In the genomic region with DNA sequence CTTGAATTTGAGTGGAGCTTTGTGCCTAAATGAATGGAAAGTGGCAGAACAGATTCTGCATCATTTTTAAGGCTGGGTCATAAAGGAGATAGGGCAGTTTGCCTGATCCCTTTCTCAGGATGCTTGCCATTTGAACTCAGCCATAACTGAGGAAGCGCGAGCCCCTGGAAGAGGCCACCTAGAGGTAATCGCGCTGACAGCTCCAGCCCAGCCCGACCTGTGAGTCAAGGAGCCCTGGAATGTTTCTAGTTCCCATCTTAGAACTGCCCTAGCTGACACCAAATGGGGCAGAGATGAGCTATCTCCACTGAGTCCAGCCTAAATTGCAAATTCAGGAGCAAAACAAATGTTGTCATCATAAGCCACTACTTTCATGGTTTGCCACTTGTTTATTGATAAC, we compare ENCODE assay signal across 2 cellular contexts.
TF ChIP-seq lines count a peak whose summit lies in the region.

No MANE protein-coding gene starts in this region.

TF ChIP-seq in HepG2, 621 proteins besides CTCF, POLR2A, EP300 and RAD21 (continued from another document):
- TF ChIP-seq, protein P1, sequence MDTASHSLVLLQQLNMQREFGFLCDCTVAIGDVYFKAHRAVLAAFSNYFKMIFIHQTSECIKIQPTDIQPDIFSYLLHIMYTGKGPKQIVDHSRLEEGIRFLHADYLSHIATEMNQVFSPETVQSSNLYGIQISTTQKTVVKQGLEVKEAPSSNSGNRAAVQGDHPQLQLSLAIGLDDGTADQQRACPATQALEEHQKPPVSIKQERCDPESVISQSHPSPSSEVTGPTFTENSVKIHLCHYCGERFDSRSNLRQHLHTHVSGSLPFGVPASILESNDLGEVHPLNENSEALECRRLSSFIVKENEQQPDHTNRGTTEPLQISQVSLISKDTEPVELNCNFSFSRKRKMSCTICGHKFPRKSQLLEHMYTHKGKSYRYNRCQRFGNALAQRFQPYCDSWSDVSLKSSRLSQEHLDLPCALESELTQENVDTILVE (CRISPR knock-in tag; IDR thresholded peaks at IDR 0.05), result no peak
- TF ChIP-seq, protein P2, sequence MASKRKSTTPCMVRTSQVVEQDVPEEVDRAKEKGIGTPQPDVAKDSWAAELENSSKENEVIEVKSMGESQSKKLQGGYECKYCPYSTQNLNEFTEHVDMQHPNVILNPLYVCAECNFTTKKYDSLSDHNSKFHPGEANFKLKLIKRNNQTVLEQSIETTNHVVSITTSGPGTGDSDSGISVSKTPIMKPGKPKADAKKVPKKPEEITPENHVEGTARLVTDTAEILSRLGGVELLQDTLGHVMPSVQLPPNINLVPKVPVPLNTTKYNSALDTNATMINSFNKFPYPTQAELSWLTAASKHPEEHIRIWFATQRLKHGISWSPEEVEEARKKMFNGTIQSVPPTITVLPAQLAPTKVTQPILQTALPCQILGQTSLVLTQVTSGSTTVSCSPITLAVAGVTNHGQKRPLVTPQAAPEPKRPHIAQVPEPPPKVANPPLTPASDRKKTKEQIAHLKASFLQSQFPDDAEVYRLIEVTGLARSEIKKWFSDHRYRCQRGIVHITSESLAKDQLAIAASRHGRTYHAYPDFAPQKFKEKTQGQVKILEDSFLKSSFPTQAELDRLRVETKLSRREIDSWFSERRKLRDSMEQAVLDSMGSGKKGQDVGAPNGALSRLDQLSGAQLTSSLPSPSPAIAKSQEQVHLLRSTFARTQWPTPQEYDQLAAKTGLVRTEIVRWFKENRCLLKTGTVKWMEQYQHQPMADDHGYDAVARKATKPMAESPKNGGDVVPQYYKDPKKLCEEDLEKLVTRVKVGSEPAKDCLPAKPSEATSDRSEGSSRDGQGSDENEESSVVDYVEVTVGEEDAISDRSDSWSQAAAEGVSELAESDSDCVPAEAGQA (IDR thresholded peaks at IDR 0.05; ENCODE audit: low read depth), result no peak
- TF ChIP-seq, protein P2 (CRISPR knock-in tag; IDR thresholded peaks at IDR 0.05; ENCODE audit: borderline replicate concordance), result no peak
- TF ChIP-seq PHF21A (CRISPR knock-in tag; IDR thresholded peaks at IDR 0.05) (no peak), SRF (IDR thresholded peaks at IDR 0.05; ENCODE audit: low read depth, low read length) (no peak), HOXA5 (CRISPR knock-in tag; IDR thresholded peaks at IDR 0.05) (no peak), XBP1 (CRISPR knock-in tag; IDR thresholded peaks at IDR 0.05) (no peak), SOX6 (IDR thresholded peaks at IDR 0.05) (no peak), SOX6 (CRISPR knock-in tag; IDR thresholded peaks at IDR 0.05) (no peak), BORCS8-MEF2B (CRISPR knock-in tag; IDR thresholded peaks at IDR 0.05) (no peak), ONECUT2 (CRISPR knock-in tag; IDR thresholded peaks at IDR 0.05) (no peak)
- TF ChIP-seq, protein P3, sequence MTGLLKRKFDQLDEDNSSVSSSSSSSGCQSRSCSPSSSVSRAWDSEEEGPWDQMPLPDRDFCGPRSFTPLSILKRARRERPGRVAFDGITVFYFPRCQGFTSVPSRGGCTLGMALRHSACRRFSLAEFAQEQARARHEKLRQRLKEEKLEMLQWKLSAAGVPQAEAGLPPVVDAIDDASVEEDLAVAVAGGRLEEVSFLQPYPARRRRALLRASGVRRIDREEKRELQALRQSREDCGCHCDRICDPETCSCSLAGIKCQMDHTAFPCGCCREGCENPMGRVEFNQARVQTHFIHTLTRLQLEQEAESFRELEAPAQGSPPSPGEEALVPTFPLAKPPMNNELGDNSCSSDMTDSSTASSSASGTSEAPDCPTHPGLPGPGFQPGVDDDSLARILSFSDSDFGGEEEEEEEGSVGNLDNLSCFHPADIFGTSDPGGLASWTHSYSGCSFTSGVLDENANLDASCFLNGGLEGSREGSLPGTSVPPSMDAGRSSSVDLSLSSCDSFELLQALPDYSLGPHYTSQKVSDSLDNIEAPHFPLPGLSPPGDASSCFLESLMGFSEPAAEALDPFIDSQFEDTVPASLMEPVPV (CRISPR knock-in tag; IDR thresholded peaks at IDR 0.05), result no peak
- TF ChIP-seq, protein P4, sequence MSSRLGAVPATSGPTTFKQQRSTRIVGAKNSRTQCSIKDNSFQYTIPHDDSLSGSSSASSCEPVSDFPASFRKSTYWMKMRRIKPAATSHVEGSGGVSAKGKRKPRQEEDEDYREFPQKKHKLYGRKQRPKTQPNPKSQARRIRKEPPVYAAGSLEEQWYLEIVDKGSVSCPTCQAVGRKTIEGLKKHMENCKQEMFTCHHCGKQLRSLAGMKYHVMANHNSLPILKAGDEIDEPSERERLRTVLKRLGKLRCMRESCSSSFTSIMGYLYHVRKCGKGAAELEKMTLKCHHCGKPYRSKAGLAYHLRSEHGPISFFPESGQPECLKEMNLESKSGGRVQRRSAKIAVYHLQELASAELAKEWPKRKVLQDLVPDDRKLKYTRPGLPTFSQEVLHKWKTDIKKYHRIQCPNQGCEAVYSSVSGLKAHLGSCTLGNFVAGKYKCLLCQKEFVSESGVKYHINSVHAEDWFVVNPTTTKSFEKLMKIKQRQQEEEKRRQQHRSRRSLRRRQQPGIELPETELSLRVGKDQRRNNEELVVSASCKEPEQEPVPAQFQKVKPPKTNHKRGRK (CRISPR knock-in tag; IDR thresholded peaks at IDR 0.05), result no peak

TF ChIP-seq in WTC11, 78 proteins besides CTCF, POLR2A, EP300 and RAD21 (continued from another document):
- TF ChIP-seq, protein P5, sequence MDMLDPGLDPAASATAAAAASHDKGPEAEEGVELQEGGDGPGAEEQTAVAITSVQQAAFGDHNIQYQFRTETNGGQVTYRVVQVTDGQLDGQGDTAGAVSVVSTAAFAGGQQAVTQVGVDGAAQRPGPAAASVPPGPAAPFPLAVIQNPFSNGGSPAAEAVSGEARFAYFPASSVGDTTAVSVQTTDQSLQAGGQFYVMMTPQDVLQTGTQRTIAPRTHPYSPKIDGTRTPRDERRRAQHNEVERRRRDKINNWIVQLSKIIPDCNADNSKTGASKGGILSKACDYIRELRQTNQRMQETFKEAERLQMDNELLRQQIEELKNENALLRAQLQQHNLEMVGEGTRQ (CRISPR knock-in tag; IDR thresholded peaks at IDR 0.05), result no peak
- no peak for TF ChIP-seq ZNF232 (CRISPR knock-in tag; IDR thresholded peaks at IDR 0.05)
